In the genomic region with DNA sequence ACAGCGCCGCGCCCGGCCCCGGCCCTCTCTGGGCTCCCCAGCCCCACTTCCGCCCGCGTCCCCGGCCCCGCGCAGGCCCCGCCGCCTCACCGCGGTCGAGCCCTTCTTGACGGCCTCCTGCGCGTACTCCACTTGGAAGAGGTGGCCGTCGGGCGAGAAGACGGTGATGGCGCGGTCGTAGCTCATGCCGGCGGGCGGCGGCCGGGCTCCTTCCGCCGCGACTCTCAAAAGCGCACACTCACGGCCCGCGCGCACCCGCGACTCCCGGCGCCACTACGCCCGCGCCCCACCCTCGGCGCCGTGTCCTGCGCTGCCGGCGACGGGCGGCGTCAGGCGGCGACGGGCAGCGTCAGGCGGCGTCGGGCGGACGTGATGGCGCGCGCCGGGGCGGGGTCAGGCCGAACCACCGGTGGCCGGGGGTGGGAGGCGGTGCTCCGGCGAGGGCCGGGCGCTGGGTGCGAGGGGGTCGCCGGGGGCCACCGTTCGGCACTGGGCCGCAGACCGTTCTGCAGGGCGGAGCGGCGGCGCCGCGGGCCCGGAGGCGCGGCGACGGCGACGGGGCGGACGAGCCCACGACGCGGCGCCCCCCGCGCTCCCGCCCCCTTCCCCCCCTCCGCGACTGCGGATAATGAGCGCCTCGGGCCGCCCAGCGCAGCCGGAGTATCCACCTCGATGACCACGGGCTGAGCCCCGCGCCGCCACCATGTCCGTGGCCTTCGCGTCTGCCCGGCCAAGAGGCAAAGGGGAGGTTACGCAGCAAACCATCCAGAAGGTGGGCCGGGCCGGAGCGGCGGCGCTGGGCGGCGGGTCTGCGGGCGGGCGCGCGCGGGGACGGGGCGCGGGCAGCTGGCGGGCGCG, we compare ENCODE assay signal across 1 cellular context.
TF ChIP-seq lines count a peak whose summit lies in the region.

A gene (minus strand): TSS at position 277 of the 858 bp plus-strand sequence. CDS start 91 bp downstream, at position 186.
A gene with protein sequence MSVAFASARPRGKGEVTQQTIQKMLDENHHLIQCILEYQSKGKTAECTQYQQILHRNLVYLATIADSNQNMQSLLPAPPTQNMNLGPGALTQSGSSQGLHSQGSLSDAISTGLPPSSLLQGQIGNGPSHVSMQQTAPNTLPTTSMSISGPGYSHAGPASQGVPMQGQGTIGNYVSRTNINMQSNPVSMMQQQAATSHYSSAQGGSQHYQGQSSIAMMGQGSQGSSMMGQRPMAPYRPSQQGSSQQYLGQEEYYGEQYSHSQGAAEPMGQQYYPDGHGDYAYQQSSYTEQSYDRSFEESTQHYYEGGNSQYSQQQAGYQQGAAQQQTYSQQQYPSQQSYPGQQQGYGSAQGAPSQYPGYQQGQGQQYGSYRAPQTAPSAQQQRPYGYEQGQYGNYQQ (plus strand): TSS at position 652 of the 858 bp plus-strand sequence. CDS start 52 bp downstream, at position 704.

TF ChIP-seq in WTC11, 78 proteins besides CTCF, POLR2A, EP300 and RAD21 (continued from another document and continues in another):
- TF ChIP-seq, protein P1, sequence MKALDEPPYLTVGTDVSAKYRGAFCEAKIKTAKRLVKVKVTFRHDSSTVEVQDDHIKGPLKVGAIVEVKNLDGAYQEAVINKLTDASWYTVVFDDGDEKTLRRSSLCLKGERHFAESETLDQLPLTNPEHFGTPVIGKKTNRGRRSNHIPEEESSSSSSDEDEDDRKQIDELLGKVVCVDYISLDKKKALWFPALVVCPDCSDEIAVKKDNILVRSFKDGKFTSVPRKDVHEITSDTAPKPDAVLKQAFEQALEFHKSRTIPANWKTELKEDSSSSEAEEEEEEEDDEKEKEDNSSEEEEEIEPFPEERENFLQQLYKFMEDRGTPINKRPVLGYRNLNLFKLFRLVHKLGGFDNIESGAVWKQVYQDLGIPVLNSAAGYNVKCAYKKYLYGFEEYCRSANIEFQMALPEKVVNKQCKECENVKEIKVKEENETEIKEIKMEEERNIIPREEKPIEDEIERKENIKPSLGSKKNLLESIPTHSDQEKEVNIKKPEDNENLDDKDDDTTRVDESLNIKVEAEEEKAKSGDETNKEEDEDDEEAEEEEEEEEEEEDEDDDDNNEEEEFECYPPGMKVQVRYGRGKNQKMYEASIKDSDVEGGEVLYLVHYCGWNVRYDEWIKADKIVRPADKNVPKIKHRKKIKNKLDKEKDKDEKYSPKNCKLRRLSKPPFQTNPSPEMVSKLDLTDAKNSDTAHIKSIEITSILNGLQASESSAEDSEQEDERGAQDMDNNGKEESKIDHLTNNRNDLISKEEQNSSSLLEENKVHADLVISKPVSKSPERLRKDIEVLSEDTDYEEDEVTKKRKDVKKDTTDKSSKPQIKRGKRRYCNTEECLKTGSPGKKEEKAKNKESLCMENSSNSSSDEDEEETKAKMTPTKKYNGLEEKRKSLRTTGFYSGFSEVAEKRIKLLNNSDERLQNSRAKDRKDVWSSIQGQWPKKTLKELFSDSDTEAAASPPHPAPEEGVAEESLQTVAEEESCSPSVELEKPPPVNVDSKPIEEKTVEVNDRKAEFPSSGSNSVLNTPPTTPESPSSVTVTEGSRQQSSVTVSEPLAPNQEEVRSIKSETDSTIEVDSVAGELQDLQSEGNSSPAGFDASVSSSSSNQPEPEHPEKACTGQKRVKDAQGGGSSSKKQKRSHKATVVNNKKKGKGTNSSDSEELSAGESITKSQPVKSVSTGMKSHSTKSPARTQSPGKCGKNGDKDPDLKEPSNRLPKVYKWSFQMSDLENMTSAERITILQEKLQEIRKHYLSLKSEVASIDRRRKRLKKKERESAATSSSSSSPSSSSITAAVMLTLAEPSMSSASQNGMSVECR (CRISPR knock-in tag; IDR thresholded peaks at IDR 0.05; ENCODE audit: borderline replicate concordance), result 0 out of 2 replicates have a peak, but pooled peaks have one; percentile 31
- TF ChIP-seq, protein P2, sequence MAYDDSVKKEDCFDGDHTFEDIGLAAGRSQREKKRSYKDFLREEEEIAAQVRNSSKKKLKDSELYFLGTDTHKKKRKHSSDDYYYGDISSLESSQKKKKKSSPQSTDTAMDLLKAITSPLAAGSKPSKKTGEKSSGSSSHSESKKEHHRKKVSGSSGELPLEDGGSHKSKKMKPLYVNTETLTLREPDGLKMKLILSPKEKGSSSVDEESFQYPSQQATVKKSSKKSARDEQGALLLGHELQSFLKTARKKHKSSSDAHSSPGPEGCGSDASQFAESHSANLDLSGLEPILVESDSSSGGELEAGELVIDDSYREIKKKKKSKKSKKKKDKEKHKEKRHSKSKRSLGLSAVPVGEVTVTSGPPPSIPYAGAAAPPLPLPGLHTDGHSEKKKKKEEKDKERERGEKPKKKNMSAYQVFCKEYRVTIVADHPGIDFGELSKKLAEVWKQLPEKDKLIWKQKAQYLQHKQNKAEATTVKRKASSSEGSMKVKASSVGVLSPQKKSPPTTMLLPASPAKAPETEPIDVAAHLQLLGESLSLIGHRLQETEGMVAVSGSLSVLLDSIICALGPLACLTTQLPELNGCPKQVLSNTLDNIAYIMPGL (CRISPR knock-in tag; IDR thresholded peaks at IDR 0.05), result peak; percentile 56; the same call in 1 of the 2 replicates
- TF ChIP-seq, protein P3, sequence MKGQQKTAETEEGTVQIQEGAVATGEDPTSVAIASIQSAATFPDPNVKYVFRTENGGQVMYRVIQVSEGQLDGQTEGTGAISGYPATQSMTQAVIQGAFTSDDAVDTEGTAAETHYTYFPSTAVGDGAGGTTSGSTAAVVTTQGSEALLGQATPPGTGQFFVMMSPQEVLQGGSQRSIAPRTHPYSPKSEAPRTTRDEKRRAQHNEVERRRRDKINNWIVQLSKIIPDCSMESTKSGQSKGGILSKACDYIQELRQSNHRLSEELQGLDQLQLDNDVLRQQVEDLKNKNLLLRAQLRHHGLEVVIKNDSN (CRISPR knock-in tag; IDR thresholded peaks at IDR 0.05), result no peak
- TF ChIP-seq GABPB1 (CRISPR knock-in tag; IDR thresholded peaks at IDR 0.05), result peak; percentile 67; the same call in 1 of the 2 replicates
- no peak for TF ChIP-seq SMAD3 (CRISPR knock-in tag; IDR thresholded peaks at IDR 0.05; ENCODE audit: borderline replicate concordance)
- TF ChIP-seq JUN (CRISPR knock-in tag; IDR thresholded peaks at IDR 0.05), result 0 out of 2 replicates have a peak, but pooled peaks have one; percentile 64
- 0 out of 2 replicates have a peak, but pooled peaks have one; percentile 82 for TF ChIP-seq CBFB (CRISPR knock-in tag; IDR thresholded peaks at IDR 0.05; ENCODE audit: low read depth)
- TF ChIP-seq CREM (CRISPR knock-in tag; IDR thresholded peaks at IDR 0.05), result peak; percentile 80; the same call in 1 of the 2 replicates
- TF ChIP-seq NFATC4 (CRISPR knock-in tag; IDR thresholded peaks at IDR 0.05), result no peak
- TF ChIP-seq TCF7 (CRISPR knock-in tag; IDR thresholded peaks at IDR 0.05; ENCODE audit: low read depth), result no peak
- TF ChIP-seq, protein P4, sequence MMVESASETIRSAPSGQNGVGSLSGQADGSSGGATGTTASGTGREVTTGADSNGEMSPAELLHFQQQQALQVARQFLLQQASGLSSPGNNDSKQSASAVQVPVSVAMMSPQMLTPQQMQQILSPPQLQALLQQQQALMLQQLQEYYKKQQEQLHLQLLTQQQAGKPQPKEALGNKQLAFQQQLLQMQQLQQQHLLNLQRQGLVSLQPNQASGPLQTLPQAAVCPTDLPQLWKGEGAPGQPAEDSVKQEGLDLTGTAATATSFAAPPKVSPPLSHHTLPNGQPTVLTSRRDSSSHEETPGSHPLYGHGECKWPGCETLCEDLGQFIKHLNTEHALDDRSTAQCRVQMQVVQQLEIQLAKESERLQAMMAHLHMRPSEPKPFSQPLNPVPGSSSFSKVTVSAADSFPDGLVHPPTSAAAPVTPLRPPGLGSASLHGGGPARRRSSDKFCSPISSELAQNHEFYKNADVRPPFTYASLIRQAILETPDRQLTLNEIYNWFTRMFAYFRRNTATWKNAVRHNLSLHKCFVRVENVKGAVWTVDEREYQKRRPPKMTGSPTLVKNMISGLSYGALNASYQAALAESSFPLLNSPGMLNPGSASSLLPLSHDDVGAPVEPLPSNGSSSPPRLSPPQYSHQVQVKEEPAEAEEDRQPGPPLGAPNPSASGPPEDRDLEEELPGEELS (CRISPR knock-in tag; IDR thresholded peaks at IDR 0.05), result peak; percentile 90
- TF ChIP-seq, protein P5, sequence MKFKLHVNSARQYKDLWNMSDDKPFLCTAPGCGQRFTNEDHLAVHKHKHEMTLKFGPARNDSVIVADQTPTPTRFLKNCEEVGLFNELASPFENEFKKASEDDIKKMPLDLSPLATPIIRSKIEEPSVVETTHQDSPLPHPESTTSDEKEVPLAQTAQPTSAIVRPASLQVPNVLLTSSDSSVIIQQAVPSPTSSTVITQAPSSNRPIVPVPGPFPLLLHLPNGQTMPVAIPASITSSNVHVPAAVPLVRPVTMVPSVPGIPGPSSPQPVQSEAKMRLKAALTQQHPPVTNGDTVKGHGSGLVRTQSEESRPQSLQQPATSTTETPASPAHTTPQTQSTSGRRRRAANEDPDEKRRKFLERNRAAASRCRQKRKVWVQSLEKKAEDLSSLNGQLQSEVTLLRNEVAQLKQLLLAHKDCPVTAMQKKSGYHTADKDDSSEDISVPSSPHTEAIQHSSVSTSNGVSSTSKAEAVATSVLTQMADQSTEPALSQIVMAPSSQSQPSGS (CRISPR knock-in tag; IDR thresholded peaks at IDR 0.05; ENCODE audit: borderline replicate concordance, low read depth), result no peak
- TF ChIP-seq TP53 (CRISPR knock-in tag; IDR thresholded peaks at IDR 0.05), result 0 out of 2 replicates have a peak, but pooled peaks have one; percentile 36
- TF ChIP-seq FOXJ3 (CRISPR knock-in tag; IDR thresholded peaks at IDR 0.05; ENCODE audit: borderline replicate concordance), result no peak
- 0 out of 2 replicates have a peak, but pooled peaks have one; percentile 40 for TF ChIP-seq KAT7 (CRISPR knock-in tag; IDR thresholded peaks at IDR 0.05; ENCODE audit: borderline replicate concordance)
- TF ChIP-seq, protein P6, sequence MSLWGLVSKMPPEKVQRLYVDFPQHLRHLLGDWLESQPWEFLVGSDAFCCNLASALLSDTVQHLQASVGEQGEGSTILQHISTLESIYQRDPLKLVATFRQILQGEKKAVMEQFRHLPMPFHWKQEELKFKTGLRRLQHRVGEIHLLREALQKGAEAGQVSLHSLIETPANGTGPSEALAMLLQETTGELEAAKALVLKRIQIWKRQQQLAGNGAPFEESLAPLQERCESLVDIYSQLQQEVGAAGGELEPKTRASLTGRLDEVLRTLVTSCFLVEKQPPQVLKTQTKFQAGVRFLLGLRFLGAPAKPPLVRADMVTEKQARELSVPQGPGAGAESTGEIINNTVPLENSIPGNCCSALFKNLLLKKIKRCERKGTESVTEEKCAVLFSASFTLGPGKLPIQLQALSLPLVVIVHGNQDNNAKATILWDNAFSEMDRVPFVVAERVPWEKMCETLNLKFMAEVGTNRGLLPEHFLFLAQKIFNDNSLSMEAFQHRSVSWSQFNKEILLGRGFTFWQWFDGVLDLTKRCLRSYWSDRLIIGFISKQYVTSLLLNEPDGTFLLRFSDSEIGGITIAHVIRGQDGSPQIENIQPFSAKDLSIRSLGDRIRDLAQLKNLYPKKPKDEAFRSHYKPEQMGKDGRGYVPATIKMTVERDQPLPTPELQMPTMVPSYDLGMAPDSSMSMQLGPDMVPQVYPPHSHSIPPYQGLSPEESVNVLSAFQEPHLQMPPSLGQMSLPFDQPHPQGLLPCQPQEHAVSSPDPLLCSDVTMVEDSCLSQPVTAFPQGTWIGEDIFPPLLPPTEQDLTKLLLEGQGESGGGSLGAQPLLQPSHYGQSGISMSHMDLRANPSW (CRISPR knock-in tag; conservative IDR thresholded peaks at IDR 0.05; ENCODE audit: low read depth), result peak; percentile 89; the same call in 1 of the 2 replicates
- no peak for TF ChIP-seq GTF2I (CRISPR knock-in tag; conservative IDR thresholded peaks at IDR 0.05)
- TF ChIP-seq, protein P7, sequence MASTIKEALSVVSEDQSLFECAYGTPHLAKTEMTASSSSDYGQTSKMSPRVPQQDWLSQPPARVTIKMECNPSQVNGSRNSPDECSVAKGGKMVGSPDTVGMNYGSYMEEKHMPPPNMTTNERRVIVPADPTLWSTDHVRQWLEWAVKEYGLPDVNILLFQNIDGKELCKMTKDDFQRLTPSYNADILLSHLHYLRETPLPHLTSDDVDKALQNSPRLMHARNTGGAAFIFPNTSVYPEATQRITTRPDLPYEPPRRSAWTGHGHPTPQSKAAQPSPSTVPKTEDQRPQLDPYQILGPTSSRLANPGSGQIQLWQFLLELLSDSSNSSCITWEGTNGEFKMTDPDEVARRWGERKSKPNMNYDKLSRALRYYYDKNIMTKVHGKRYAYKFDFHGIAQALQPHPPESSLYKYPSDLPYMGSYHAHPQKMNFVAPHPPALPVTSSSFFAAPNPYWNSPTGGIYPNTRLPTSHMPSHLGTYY (CRISPR knock-in tag; IDR thresholded peaks at IDR 0.05), result no peak
- peak; percentile 30; the same call in 1 of the 2 replicates for TF ChIP-seq FOXP1 (CRISPR knock-in tag; IDR thresholded peaks at IDR 0.05; ENCODE audit: borderline replicate concordance)
- peak; percentile 76 for TF ChIP-seq FOXK1 (CRISPR knock-in tag; IDR thresholded peaks at IDR 0.05)
- peak; percentile 94 for TF ChIP-seq SP1 (CRISPR knock-in tag; conservative IDR thresholded peaks at IDR 0.05)
- no peak for TF ChIP-seq PRRX2 (CRISPR knock-in tag; IDR thresholded peaks at IDR 0.05)
- TF ChIP-seq, protein P8, sequence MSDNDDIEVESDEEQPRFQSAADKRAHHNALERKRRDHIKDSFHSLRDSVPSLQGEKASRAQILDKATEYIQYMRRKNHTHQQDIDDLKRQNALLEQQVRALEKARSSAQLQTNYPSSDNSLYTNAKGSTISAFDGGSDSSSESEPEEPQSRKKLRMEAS (CRISPR knock-in tag; IDR thresholded peaks at IDR 0.05), result no peak; the same call in 1 of the 2 replicates
- TF ChIP-seq, protein P9, sequence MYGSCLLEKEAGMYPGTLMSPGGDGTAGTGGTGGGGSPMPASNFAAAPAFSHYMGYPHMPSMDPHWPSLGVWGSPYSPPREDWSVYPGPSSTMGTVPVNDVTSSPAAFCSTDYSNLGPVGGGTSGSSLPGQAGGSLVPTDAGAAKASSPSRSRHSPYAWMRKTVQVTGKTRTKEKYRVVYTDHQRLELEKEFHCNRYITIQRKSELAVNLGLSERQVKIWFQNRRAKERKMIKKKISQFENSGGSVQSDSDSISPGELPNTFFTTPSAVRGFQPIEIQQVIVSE (CRISPR knock-in tag; IDR thresholded peaks at IDR 0.05; ENCODE audit: borderline replicate concordance), result no peak
- TF ChIP-seq, protein P10, sequence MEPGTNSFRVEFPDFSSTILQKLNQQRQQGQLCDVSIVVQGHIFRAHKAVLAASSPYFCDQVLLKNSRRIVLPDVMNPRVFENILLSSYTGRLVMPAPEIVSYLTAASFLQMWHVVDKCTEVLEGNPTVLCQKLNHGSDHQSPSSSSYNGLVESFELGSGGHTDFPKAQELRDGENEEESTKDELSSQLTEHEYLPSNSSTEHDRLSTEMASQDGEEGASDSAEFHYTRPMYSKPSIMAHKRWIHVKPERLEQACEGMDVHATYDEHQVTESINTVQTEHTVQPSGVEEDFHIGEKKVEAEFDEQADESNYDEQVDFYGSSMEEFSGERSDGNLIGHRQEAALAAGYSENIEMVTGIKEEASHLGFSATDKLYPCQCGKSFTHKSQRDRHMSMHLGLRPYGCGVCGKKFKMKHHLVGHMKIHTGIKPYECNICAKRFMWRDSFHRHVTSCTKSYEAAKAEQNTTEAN (CRISPR knock-in tag; IDR thresholded peaks at IDR 0.05), result no peak; the same call in 1 of the 2 replicates
- peak; percentile 37; the same call in 1 of the 2 replicates for TF ChIP-seq NFYB (CRISPR knock-in tag; conservative IDR thresholded peaks at IDR 0.05; ENCODE audit: low read depth)
- TF ChIP-seq, protein P11, sequence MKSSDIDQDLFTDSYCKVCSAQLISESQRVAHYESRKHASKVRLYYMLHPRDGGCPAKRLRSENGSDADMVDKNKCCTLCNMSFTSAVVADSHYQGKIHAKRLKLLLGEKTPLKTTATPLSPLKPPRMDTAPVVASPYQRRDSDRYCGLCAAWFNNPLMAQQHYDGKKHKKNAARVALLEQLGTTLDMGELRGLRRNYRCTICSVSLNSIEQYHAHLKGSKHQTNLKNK (CRISPR knock-in tag; IDR thresholded peaks at IDR 0.05), result no peak
